Comparison of ENCODE assay signal across 1 cellular context in genomic region chr7:11524476-11525398, GRCh38.
TF ChIP-seq lines count a peak whose summit lies in the region.

No MANE protein-coding gene starts in this region.

TF ChIP-seq in HepG2, 621 proteins besides CTCF, POLR2A, EP300 and RAD21:
- TF ChIP-seq TFDP1 (CRISPR knock-in tag; IDR thresholded peaks at IDR 0.05; ENCODE audit: borderline replicate concordance) (no peak), ZNF547 (CRISPR knock-in tag; IDR thresholded peaks at IDR 0.05) (no peak), IRF2 (CRISPR knock-in tag; IDR thresholded peaks at IDR 0.05) (no peak), SMC3 (IDR thresholded peaks at IDR 0.05; ENCODE audit: low read length) (no peak), HOXA9 (CRISPR knock-in tag; IDR thresholded peaks at IDR 0.05; ENCODE audit: borderline replicate concordance) (no peak), ZSCAN12 (CRISPR knock-in tag; IDR thresholded peaks at IDR 0.05) (no peak), MAFK (conservative IDR thresholded peaks at IDR 0.05 in 1 of 2, IDR thresholded peaks at IDR 0.05 in 1 of 2; ENCODE audit: low read length in 2 of 2) (no peak), HDAC2 (CRISPR knock-in tag; IDR thresholded peaks at IDR 0.05) (no peak), PREB (CRISPR knock-in tag; IDR thresholded peaks at IDR 0.05) (no peak), HHEX (CRISPR knock-in tag; IDR thresholded peaks at IDR 0.05) (no peak), ZNF512 (CRISPR knock-in tag; IDR thresholded peaks at IDR 0.05) (no peak), TRIM24 (CRISPR knock-in tag; IDR thresholded peaks at IDR 0.05) (no peak), EEA1 (CRISPR knock-in tag; IDR thresholded peaks at IDR 0.05; ENCODE audit: borderline replicate concordance) (no peak), ZNF3 (CRISPR knock-in tag; IDR thresholded peaks at IDR 0.05) (no peak), ZBED4 (CRISPR knock-in tag; IDR thresholded peaks at IDR 0.05; ENCODE audit: borderline replicate concordance) (no peak), NRL (CRISPR knock-in tag; IDR thresholded peaks at IDR 0.05; ENCODE audit: borderline replicate concordance) (no peak), ZBTB33 (CRISPR knock-in tag; IDR thresholded peaks at IDR 0.05) (no peak), AKNA (CRISPR knock-in tag; IDR thresholded peaks at IDR 0.05; ENCODE audit: borderline replicate concordance) (no peak), PAWR (CRISPR knock-in tag; IDR thresholded peaks at IDR 0.05; ENCODE audit: borderline replicate concordance) (no peak)
